Comparison of ENCODE assay signal across 1 cellular context in the genomic region with DNA sequence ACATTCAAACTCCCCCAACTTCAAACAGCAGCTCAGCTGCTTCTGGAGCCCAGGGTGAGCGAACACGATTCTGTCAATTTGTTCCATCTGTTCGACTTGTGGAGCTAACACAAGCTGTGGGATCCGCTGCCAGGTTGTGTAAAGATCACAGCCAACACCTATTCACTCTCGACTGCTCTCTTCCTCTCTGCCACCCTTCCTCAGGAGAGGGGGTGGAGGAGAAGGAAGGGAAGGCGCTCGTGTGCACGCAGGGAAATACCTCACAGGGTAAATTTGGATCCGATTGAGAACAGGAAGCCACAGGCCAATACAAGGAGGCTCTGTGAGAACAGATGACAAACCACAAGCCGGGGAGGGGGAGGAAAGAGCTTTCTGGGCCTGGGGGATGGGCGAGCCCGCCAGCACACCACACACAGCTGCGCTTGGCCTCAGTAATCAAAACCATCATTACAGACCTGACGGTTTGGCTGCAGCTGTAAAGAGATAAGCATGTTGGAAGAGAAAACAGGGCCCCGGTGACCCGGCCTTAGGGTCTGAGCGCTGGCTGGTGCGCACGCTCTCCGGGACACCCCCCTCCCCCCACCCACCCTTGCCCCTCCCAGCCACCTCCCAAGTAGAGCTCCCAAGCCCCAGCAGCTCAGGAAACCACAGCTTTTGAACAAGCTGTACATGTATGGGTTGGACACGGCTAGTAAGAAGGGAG.
A peak's percentile ranks its signal among the peaks of the same experiment; 100 is the strongest.
TF ChIP-seq lines count a peak whose summit lies in the region.

No MANE protein-coding gene starts in this region.

TF ChIP-seq in K562, 482 proteins besides CTCF, POLR2A, EP300 and RAD21 (continued from another document and continues in another):
- TF ChIP-seq, protein P1, sequence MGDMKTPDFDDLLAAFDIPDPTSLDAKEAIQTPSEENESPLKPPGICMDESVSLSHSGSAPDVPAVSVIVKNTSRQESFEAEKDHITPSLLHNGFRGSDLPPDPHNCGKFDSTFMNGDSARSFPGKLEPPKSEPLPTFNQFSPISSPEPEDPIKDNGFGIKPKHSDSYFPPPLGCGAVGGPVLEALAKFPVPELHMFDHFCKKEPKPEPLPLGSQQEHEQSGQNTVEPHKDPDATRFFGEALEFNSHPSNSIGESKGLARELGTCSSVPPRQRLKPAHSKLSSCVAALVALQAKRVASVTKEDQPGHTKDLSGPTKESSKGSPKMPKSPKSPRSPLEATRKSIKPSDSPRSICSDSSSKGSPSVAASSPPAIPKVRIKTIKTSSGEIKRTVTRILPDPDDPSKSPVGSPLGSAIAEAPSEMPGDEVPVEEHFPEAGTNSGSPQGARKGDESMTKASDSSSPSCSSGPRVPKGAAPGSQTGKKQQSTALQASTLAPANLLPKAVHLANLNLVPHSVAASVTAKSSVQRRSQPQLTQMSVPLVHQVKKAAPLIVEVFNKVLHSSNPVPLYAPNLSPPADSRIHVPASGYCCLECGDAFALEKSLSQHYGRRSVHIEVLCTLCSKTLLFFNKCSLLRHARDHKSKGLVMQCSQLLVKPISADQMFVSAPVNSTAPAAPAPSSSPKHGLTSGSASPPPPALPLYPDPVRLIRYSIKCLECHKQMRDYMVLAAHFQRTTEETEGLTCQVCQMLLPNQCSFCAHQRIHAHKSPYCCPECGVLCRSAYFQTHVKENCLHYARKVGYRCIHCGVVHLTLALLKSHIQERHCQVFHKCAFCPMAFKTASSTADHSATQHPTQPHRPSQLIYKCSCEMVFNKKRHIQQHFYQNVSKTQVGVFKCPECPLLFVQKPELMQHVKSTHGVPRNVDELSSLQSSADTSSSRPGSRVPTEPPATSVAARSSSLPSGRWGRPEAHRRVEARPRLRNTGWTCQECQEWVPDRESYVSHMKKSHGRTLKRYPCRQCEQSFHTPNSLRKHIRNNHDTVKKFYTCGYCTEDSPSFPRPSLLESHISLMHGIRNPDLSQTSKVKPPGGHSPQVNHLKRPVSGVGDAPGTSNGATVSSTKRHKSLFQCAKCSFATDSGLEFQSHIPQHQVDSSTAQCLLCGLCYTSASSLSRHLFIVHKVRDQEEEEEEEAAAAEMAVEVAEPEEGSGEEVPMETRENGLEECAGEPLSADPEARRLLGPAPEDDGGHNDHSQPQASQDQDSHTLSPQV (IDR thresholded peaks at IDR 0.05): peak; percentile 80
- TF ChIP-seq ETV6 (IDR thresholded peaks at IDR 0.05; ENCODE audit: borderline replicate concordance in 1 of 2, low read depth in 2 of 2, low read length in 1 of 2): peak in 1 of 2 experiments; percentile 91; a peak in 3 of 4 replicates
- TF ChIP-seq ETV6 (CRISPR knock-in tag; IDR thresholded peaks at IDR 0.05; ENCODE audit: borderline replicate concordance): no peak
- TF ChIP-seq PCBP1 (IDR thresholded peaks at IDR 0.05; ENCODE audit: low read depth, low read length, poor library complexity, severe bottlenecking): peak; percentile 97
- no peak for TF ChIP-seq ZNF551 (CRISPR knock-in tag; IDR thresholded peaks at IDR 0.05)
- TF ChIP-seq GABPB1 (CRISPR knock-in tag; IDR thresholded peaks at IDR 0.05): peak; percentile 64; the same call in 1 of the 2 replicates
- peak; percentile 78 for TF ChIP-seq ZNF311 (CRISPR knock-in tag; IDR thresholded peaks at IDR 0.05)
- no peak for TF ChIP-seq ZNF668 (CRISPR knock-in tag; IDR thresholded peaks at IDR 0.05)
- TF ChIP-seq MIER1 (IDR thresholded peaks at IDR 0.05; ENCODE audit: low read depth): peak; percentile 44; the same call in 1 of the 2 replicates
- peak; percentile 93 for TF ChIP-seq NBN (IDR thresholded peaks at IDR 0.05; ENCODE audit: low read depth)
- peak; percentile 91 for TF ChIP-seq BHLHE40 (IDR thresholded peaks at IDR 0.05; ENCODE audit: low read length)
- TF ChIP-seq ZNF583 (CRISPR knock-in tag; IDR thresholded peaks at IDR 0.05): no peak
- peak; percentile 98 for TF ChIP-seq ZNF644 (tag; IDR thresholded peaks at IDR 0.05; ENCODE audit: low read depth)
- TF ChIP-seq NFE2L1 (tag; IDR thresholded peaks at IDR 0.05; ENCODE audit: borderline replicate concordance, low read depth): no peak
- TF ChIP-seq, protein P2, sequence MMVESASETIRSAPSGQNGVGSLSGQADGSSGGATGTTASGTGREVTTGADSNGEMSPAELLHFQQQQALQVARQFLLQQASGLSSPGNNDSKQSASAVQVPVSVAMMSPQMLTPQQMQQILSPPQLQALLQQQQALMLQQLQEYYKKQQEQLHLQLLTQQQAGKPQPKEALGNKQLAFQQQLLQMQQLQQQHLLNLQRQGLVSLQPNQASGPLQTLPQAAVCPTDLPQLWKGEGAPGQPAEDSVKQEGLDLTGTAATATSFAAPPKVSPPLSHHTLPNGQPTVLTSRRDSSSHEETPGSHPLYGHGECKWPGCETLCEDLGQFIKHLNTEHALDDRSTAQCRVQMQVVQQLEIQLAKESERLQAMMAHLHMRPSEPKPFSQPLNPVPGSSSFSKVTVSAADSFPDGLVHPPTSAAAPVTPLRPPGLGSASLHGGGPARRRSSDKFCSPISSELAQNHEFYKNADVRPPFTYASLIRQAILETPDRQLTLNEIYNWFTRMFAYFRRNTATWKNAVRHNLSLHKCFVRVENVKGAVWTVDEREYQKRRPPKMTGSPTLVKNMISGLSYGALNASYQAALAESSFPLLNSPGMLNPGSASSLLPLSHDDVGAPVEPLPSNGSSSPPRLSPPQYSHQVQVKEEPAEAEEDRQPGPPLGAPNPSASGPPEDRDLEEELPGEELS (CRISPR knock-in tag; IDR thresholded peaks at IDR 0.05; ENCODE audit: borderline replicate concordance): peak; percentile 64; the same call in 1 of the 2 replicates
- TF ChIP-seq, protein P3, sequence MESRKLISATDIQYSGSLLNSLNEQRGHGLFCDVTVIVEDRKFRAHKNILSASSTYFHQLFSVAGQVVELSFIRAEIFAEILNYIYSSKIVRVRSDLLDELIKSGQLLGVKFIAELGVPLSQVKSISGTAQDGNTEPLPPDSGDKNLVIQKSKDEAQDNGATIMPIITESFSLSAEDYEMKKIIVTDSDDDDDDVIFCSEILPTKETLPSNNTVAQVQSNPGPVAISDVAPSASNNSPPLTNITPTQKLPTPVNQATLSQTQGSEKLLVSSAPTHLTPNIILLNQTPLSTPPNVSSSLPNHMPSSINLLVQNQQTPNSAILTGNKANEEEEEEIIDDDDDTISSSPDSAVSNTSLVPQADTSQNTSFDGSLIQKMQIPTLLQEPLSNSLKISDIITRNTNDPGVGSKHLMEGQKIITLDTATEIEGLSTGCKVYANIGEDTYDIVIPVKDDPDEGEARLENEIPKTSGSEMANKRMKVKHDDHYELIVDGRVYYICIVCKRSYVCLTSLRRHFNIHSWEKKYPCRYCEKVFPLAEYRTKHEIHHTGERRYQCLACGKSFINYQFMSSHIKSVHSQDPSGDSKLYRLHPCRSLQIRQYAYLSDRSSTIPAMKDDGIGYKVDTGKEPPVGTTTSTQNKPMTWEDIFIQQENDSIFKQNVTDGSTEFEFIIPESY (CRISPR knock-in tag; IDR thresholded peaks at IDR 0.05): peak; percentile 47; the same call in 1 of the 2 replicates
- TF ChIP-seq BACH1 (tag; IDR thresholded peaks at IDR 0.05): peak; percentile 85
- 0 out of 2 replicates have a peak, but pooled peaks have one; percentile 53 for TF ChIP-seq JUN (IDR thresholded peaks at IDR 0.05; ENCODE audit: borderline replicate concordance, low read depth, low read length)
- no peak for TF ChIP-seq JUN (CRISPR knock-in tag; IDR thresholded peaks at IDR 0.05; ENCODE audit: borderline replicate concordance)
- peak; percentile 15; the same call in 1 of the 2 replicates for TF ChIP-seq ZNF384 (IDR thresholded peaks at IDR 0.05; ENCODE audit: low read depth, low read length)
- no peak for TF ChIP-seq ZNF253 (CRISPR knock-in tag; conservative IDR thresholded peaks at IDR 0.05)
- TF ChIP-seq KDM5B (IDR thresholded peaks at IDR 0.05; ENCODE audit: insufficient replicate concordance, low read depth, low read length): no peak
- TF ChIP-seq TEAD4 (IDR thresholded peaks at IDR 0.05; ENCODE audit: low read length): peak; percentile 97
- TF ChIP-seq TEAD4 (CRISPR knock-in tag; IDR thresholded peaks at IDR 0.05; ENCODE audit: borderline replicate concordance): no peak
- TF ChIP-seq ZKSCAN8 (CRISPR knock-in tag; IDR thresholded peaks at IDR 0.05): peak; percentile 84
- TF ChIP-seq RBBP5 (IDR thresholded peaks at IDR 0.05; ENCODE audit: borderline replicate concordance, insufficient read depth, low read length, poor library complexity, severe bottlenecking): peak; percentile 58
- peak; percentile 72 for TF ChIP-seq FOXP1 (CRISPR knock-in tag; IDR thresholded peaks at IDR 0.05)
- TF ChIP-seq MXI1 (IDR thresholded peaks at IDR 0.05; ENCODE audit: low read depth, low read length): peak; percentile 50; the same call in 1 of the 2 replicates
- TF ChIP-seq ARID1B (IDR thresholded peaks at IDR 0.05): peak; percentile 96
- peak; percentile 84 to 86; a peak in 2 of 4 replicates for TF ChIP-seq SIN3A (IDR thresholded peaks at IDR 0.05; ENCODE audit: borderline replicate concordance in 2 of 2, control insufficient read depth in 1 of 2, low read depth in 2 of 2, low read length in 2 of 2)
- TF ChIP-seq, protein P4, sequence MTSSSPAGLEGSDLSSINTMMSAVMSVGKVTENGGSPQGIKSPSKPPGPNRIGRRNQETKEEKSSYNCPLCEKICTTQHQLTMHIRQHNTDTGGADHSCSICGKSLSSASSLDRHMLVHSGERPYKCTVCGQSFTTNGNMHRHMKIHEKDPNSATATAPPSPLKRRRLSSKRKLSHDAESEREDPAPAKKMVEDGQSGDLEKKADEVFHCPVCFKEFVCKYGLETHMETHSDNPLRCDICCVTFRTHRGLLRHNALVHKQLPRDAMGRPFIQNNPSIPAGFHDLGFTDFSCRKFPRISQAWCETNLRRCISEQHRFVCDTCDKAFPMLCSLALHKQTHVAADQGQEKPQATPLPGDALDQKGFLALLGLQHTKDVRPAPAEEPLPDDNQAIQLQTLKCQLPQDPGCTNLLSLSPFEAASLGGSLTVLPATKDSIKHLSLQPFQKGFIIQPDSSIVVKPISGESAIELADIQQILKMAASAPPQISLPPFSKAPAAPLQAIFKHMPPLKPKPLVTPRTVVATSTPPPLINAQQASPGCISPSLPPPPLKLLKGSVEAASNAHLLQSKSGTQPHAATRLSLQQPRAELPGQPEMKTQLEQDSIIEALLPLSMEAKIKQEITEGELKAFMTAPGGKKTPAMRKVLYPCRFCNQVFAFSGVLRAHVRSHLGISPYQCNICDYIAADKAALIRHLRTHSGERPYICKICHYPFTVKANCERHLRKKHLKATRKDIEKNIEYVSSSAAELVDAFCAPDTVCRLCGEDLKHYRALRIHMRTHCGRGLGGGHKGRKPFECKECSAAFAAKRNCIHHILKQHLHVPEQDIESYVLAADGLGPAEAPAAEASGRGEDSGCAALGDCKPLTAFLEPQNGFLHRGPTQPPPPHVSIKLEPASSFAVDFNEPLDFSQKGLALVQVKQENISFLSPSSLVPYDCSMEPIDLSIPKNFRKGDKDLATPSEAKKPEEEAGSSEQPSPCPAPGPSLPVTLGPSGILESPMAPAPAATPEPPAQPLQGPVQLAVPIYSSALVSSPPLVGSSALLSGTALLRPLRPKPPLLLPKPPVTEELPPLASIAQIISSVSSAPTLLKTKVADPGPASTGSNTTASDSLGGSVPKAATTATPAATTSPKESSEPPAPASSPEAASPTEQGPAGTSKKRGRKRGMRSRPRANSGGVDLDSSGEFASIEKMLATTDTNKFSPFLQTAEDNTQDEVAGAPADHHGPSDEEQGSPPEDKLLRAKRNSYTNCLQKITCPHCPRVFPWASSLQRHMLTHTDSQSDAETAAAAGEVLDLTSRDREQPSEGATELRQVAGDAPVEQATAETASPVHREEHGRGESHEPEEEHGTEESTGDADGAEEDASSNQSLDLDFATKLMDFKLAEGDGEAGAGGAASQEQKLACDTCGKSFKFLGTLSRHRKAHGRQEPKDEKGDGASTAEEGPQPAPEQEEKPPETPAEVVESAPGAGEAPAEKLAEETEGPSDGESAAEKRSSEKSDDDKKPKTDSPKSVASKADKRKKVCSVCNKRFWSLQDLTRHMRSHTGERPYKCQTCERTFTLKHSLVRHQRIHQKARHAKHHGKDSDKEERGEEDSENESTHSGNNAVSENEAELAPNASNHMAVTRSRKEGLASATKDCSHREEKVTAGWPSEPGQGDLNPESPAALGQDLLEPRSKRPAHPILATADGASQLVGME (CRISPR knock-in tag; IDR thresholded peaks at IDR 0.05): no peak
- TF ChIP-seq, protein P5, sequence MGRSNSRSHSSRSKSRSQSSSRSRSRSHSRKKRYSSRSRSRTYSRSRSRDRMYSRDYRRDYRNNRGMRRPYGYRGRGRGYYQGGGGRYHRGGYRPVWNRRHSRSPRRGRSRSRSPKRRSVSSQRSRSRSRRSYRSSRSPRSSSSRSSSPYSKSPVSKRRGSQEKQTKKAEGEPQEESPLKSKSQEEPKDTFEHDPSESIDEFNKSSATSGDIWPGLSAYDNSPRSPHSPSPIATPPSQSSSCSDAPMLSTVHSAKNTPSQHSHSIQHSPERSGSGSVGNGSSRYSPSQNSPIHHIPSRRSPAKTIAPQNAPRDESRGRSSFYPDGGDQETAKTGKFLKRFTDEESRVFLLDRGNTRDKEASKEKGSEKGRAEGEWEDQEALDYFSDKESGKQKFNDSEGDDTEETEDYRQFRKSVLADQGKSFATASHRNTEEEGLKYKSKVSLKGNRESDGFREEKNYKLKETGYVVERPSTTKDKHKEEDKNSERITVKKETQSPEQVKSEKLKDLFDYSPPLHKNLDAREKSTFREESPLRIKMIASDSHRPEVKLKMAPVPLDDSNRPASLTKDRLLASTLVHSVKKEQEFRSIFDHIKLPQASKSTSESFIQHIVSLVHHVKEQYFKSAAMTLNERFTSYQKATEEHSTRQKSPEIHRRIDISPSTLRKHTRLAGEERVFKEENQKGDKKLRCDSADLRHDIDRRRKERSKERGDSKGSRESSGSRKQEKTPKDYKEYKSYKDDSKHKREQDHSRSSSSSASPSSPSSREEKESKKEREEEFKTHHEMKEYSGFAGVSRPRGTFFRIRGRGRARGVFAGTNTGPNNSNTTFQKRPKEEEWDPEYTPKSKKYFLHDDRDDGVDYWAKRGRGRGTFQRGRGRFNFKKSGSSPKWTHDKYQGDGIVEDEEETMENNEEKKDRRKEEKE (IDR thresholded peaks at IDR 0.05; ENCODE audit: borderline replicate concordance in 1 of 2, control insufficient read depth in 1 of 2, low read depth in 2 of 2, low read length in 1 of 2): 0 out of 4 replicates have a peak, but pooled peaks of 1 of the 2 experiments have one; percentile 53
- no peak for TF ChIP-seq ZNF282 (CRISPR knock-in tag; IDR thresholded peaks at IDR 0.05)
- no peak for TF ChIP-seq NR3C1 (CRISPR knock-in tag; IDR thresholded peaks at IDR 0.05)
- peak; percentile 40; the same call in 1 of the 2 replicates for TF ChIP-seq ZNF263 (CRISPR knock-in tag; IDR thresholded peaks at IDR 0.05; ENCODE audit: borderline replicate concordance)
- TF ChIP-seq, protein P6, sequence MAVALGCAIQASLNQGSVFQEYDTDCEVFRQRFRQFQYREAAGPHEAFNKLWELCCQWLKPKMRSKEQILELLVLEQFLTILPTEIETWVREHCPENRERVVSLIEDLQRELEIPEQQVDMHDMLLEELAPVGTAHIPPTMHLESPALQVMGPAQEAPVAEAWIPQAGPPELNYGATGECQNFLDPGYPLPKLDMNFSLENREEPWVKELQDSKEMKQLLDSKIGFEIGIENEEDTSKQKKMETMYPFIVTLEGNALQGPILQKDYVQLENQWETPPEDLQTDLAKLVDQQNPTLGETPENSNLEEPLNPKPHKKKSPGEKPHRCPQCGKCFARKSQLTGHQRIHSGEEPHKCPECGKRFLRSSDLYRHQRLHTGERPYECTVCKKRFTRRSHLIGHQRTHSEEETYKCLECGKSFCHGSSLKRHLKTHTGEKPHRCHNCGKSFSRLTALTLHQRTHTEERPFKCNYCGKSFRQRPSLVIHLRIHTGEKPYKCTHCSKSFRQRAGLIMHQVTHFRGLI (CRISPR knock-in tag; IDR thresholded peaks at IDR 0.05): peak; percentile 80
- TF ChIP-seq HEY1 (CRISPR knock-in tag; IDR thresholded peaks at IDR 0.05; ENCODE audit: borderline replicate concordance): 0 out of 2 replicates have a peak, but pooled peaks have one; percentile 16
- TF ChIP-seq KHSRP (IDR thresholded peaks at IDR 0.05): peak; percentile 62
- TF ChIP-seq NFIC (IDR thresholded peaks at IDR 0.05): peak; percentile 95
- TF ChIP-seq CBFA2T2 (conservative IDR thresholded peaks at IDR 0.05): peak; percentile 99
